ENCODE assay signal across 10 cellular contexts in genomic region chr1:156102634-156103511, GRCh38. TPM values are rescaled to one million over a fixed set of nuclear protein-coding genes. Genes with fewer than 3 reads are reported as not detected.
DNase-seq lines count a peak whose midpoint lies in the region; ATAC-seq and TF ChIP-seq lines count a peak whose summit lies in the region.
"Had no signal": no experiment of that assay in that cellular context is flagged by ENCODE, and none has a peak within 500 bp of the region (broad histone marks: within the 10 kb centered on the region; RNA-seq: fewer than 3 reads in every experiment).

No MANE protein-coding gene starts in this region.

- no peaks in the 10 kb centered on the region for H3K36me3 ChIP-seq in stomach

- H3K4me1 ChIP-seq in right cardiac atrium (ENCODE audit: control insufficient read depth, insufficient read depth, low read length) = peaks cover 44% of the 10 kb centered on the region
- H3K4me1 ChIP-seq in stomach = peaks cover 40 to 80% (median 62%) of the 10 kb centered on the region in 4 donors

- intact Hi-C loops in right cardiac atrium (cut with DNase I) (no loop called here), stomach (cut with DNase I; ENCODE audit: low total_unique reads) (no loop called here)

- H3K36me3 Mint-ChIP-seq in WTC11 = no peaks in the 10 kb centered on the region

- H3K4me1 Mint-ChIP-seq in WTC11 = peaks cover 55% of the 10 kb centered on the region

- 0 out of 2 replicates have a peak overlapping the region, but pooled peaks have one; percentile 16 for H3K27ac Mint-ChIP-seq in WTC11

- POLR2A ChIA-PET in WTC11 (lab: Charles Lee) = interaction anchor here (0.5 to 3.1 kb wide), 6 partner anchors 10 to 180 kb away, joined by 3 to 12 read pairs (median 4); partner anchors contain the start of genes LMNA, MEX3A and SMG5

- no peak for TF ChIP-seq CTCF in WTC11 (IDR thresholded peaks at IDR 0.05)
- no peak for TF ChIP-seq CTCF in stomach (IDR thresholded peaks at IDR 0.05)

- no peak overlapping the region for H3K4me3 ChIP-seq in right cardiac atrium (ENCODE audit: low read length)
- H3K4me3 ChIP-seq in stomach = no peak overlapping the region

- no peak for ATAC-seq in WTC11
- no peak for ATAC-seq in right cardiac atrium

- WGBS in right cardiac atrium = 44% methylated on average over 16 of the region's 16 CpGs
- WGBS in stomach, 5 donors = 64 to 85% (median 70%) methylated on average over 14 to 16 of the region's 16 CpGs

- DNase-seq in SIG-M5 treated with dmso at 0.1 percent for 504 hours (lab: John Stamatoyannopoulos, UW; ENCODE audit: unreplicated experiment) (peak; percentile 58), SIG-M5 (lab: John Stamatoyannopoulos, UW) (no peak), WTC11 (ENCODE audit: low spot score) (no peak), right cardiac atrium (peak; percentile 60 to 80 (median 71)), stomach (no peak), HuH-7.5 (ENCODE audit: low spot score) (no peak), GM19240 (ENCODE audit: insufficient read length, low spot score) (no peak)
- DNase-seq in stimulated activated CD4-positive, alpha-beta T cell treated with anti-CD3 and anti-CD28 coated beads, Interleukin-2, amount 100 ng/mL, for 48 hours = no peak

- CTCF ChIA-PET in WTC11 (lab: Charles Lee) = interaction anchor here (0.9 to 29.6 kb wide), 6 partner anchors 12 to 122 kb away, joined by 3 to 1176 read pairs (median 5); partner anchors contain the start of gene LMNA

- H3K27me3 ChIP-seq in right cardiac atrium (ENCODE audit: control insufficient read depth, insufficient read depth) (no peaks in the 10 kb centered on the region), stomach (no peaks in the 10 kb centered on the region)

- H3K4me3 Mint-ChIP-seq in WTC11 = no peak overlapping the region

- H3K27ac ChIP-seq in right cardiac atrium (ENCODE audit: low read length) (peak overlapping the region; percentile 94), stomach (peak overlapping the region; percentile 72 to 96 (median 93))

- H3K9me3 Mint-ChIP-seq in WTC11 = no peaks in the 10 kb centered on the region

- H3K9me3 ChIP-seq in right cardiac atrium (ENCODE audit: control insufficient read depth, low read length) (no peaks in the 10 kb centered on the region), stomach (no peaks in the 10 kb centered on the region)

- TF ChIP-seq POLR2A in stomach (IDR thresholded peaks at IDR 0.05) = no peak

- H3K27me3 Mint-ChIP-seq in WTC11 (ENCODE audit: low read depth) = no peaks in the 10 kb centered on the region

- no peak for TF ChIP-seq EP300 in stomach (IDR thresholded peaks at IDR 0.05)

TF ChIP-seq in WTC11, 78 proteins besides CTCF, POLR2A, EP300 and RAD21:
- no peak for TF ChIP-seq SMAD3 (CRISPR knock-in tag; IDR thresholded peaks at IDR 0.05; ENCODE audit: borderline replicate concordance)
- TF ChIP-seq ERG (CRISPR knock-in tag; IDR thresholded peaks at IDR 0.05) = no peak
- TF ChIP-seq FOXK1 (CRISPR knock-in tag; IDR thresholded peaks at IDR 0.05) = no peak
- no peak for TF ChIP-seq ETV6 (CRISPR knock-in tag; IDR thresholded peaks at IDR 0.05)
- no peak for TF ChIP-seq NFYB (CRISPR knock-in tag; conservative IDR thresholded peaks at IDR 0.05; ENCODE audit: low read depth)
- TF ChIP-seq ZBTB21 (CRISPR knock-in tag; IDR thresholded peaks at IDR 0.05; ENCODE audit: borderline replicate concordance) = no peak
- TF ChIP-seq ZNF423 (CRISPR knock-in tag; IDR thresholded peaks at IDR 0.05) = no peak
- TF ChIP-seq HMGXB4 (CRISPR knock-in tag; IDR thresholded peaks at IDR 0.05) = no peak
- no peak for TF ChIP-seq ZNF219 (CRISPR knock-in tag; IDR thresholded peaks at IDR 0.05; ENCODE audit: borderline replicate concordance)
- TF ChIP-seq ZNF263 (CRISPR knock-in tag; IDR thresholded peaks at IDR 0.05; ENCODE audit: low read depth) = no peak
- TF ChIP-seq, protein P1, sequence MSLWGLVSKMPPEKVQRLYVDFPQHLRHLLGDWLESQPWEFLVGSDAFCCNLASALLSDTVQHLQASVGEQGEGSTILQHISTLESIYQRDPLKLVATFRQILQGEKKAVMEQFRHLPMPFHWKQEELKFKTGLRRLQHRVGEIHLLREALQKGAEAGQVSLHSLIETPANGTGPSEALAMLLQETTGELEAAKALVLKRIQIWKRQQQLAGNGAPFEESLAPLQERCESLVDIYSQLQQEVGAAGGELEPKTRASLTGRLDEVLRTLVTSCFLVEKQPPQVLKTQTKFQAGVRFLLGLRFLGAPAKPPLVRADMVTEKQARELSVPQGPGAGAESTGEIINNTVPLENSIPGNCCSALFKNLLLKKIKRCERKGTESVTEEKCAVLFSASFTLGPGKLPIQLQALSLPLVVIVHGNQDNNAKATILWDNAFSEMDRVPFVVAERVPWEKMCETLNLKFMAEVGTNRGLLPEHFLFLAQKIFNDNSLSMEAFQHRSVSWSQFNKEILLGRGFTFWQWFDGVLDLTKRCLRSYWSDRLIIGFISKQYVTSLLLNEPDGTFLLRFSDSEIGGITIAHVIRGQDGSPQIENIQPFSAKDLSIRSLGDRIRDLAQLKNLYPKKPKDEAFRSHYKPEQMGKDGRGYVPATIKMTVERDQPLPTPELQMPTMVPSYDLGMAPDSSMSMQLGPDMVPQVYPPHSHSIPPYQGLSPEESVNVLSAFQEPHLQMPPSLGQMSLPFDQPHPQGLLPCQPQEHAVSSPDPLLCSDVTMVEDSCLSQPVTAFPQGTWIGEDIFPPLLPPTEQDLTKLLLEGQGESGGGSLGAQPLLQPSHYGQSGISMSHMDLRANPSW (CRISPR knock-in tag; conservative IDR thresholded peaks at IDR 0.05; ENCODE audit: low read depth) = no peak
- TF ChIP-seq ZMAT4 (CRISPR knock-in tag; IDR thresholded peaks at IDR 0.05) = no peak
- TF ChIP-seq GTF2I (CRISPR knock-in tag; conservative IDR thresholded peaks at IDR 0.05) = no peak
- TF ChIP-seq JUN (CRISPR knock-in tag; IDR thresholded peaks at IDR 0.05) = no peak

RNA-seq across cellular contexts. Expression of gene LMNA, which starts 11.6 kb away (rescaled TPM):
- 40.7 to 68.8 TPM (median 46.2 TPM) in 3 replicates for total RNA-seq in WTC11 (2021)
- total RNA-seq in right cardiac atrium = 100 to 1,000 TPM; 238 to 451 (median 281) TPM
- polyA plus RNA-seq in right cardiac atrium = 247 TPM
- total RNA-seq in stomach = 100 to 1,000 TPM in 4 of 5 donors, 10 to 100 TPM in 1; 53.1 to 630 (median 318) TPM
- 100 to 1,000 TPM; 108 to 201 (median 132) TPM for polyA plus RNA-seq in stomach

RNA-seq across cellular contexts. Expression of gene MEX3A, which starts 20.6 kb away (rescaled TPM):
- total RNA-seq in WTC11 (2021) = 66.3 to 79.1 TPM (median 70.6 TPM) in 3 replicates
- total RNA-seq in right cardiac atrium = under 1 TPM; 0.17 to 0.33 (median 0.19) TPM
- polyA plus RNA-seq in right cardiac atrium = 0.25 TPM
- 10 to 100 TPM in 1 of 5 donors, 1 to 10 TPM in 2, not detected in 2; 1.5 to 11.0 (median 1.6) TPM for total RNA-seq in stomach
- polyA plus RNA-seq in stomach = 1 to 10 TPM in 1 of 3 donors, under 1 TPM in 1, not detected in 1; 0.25 to 1.1 TPM

RNA-seq across cellular contexts. Expression of gene RAB25, which starts 41.9 kb away (rescaled TPM):
- total RNA-seq in WTC11 (2021) (61.9 to 82.8 TPM (median 82.5 TPM) in 3 replicates), right cardiac atrium (not detected), stomach (100 to 1,000 TPM in 3 of 5 donors, 10 to 100 TPM in 2; 36.7 to 249 (median 216) TPM)
- polyA plus RNA-seq in right cardiac atrium (0.07 TPM), stomach (100 to 1,000 TPM; 126 to 267 (median 168) TPM)
- total RNA-seq: SK-MEL-5 had no signal
- polyA plus RNA-seq: BJ had no signal

RNA-seq across cellular contexts. Expression of gene LAMTOR2, which starts 48.3 kb away (rescaled TPM):
- total RNA-seq in WTC11 (2021) (62.4 to 75.7 TPM (median 73.8 TPM) in 3 replicates), right cardiac atrium (10 to 100 TPM; 43.8 to 55.2 (median 51.5) TPM), stomach (10 to 100 TPM in 3 of 5 donors, 1 to 10 TPM in 1, not detected in 1; 7.0 to 40.6 (median 21.4) TPM)
- polyA plus RNA-seq in right cardiac atrium (100 TPM), stomach (100 to 1,000 TPM; 123 to 170 (median 158) TPM)

RNA-seq across cellular contexts. Expression of gene UBQLN4, which starts 49.3 kb away (rescaled TPM):
- total RNA-seq in WTC11 (2021) (35.0 to 37.3 TPM (median 36.3 TPM) in 3 replicates), right cardiac atrium (10 to 100 TPM; 23.9 to 28.7 (median 27.0) TPM), stomach (10 to 100 TPM in 3 of 5 donors, 1 to 10 TPM in 2; 6.4 to 41.1 (median 14.0) TPM)
- polyA plus RNA-seq in right cardiac atrium (13.7 TPM), stomach (10 to 100 TPM; 17.3 to 25.5 (median 20.6) TPM)

Comparison
In these comparisons a context has a peak if more than half of its experiments do, and no peak if none do; other contexts are left out.
1. DNase-seq: peak in SIG-M5 treated with dmso at 0.1 percent for 504 hours (single experiment) and right cardiac atrium (3 of 3); none in SIG-M5 (single experiment), WTC11 (single experiment), stomach (single experiment), HuH-7.5 (single experiment), stimulated activated CD4-positive, alpha-beta T cell treated with anti-CD3 and anti-CD28 coated beads, Interleukin-2, amount 100 ng/mL, for 48 hours (0 of 2) and GM19240 (single experiment).
2. RNA of gene RAB25, which starts 41.9 kb away (total RNA-seq): 36.7 to 249 TPM in stomach and 61.9 to 82.8 TPM in WTC11; not detected in right cardiac atrium; every median in the first group is over 10 times any median in the second.